1 cellular context compared by ENCODE assay signal in the genomic region with DNA sequence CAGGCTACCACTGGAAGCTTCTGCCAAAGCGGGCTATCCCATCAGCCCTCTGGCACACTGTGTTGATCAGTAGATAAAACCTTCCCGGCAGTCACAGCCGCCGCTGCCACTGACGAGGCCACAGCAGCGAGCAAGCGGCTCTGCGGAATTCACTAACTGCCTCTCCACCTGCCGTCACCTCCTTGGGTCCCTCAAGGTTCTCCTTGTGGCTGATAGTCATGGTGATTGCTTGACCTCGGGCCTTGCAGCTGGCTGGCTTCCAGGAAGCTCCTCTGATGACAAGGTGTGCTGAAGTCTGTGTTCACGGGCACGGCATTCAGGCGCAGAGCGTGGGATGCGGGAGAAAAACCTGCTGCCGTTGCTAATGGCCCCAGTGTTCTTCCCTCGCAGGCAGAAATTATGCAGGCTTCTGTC.
A peak's percentile ranks its signal among the peaks of the same experiment; 100 is the strongest.
TF ChIP-seq lines count a peak whose summit lies in the region.

No MANE protein-coding gene starts in this region.

TF ChIP-seq in K562, 482 proteins besides CTCF, POLR2A, EP300 and RAD21 (continued from another document and continues in another):
- TF ChIP-seq ZBTB33 (CRISPR knock-in tag; IDR thresholded peaks at IDR 0.05) (no peak), MECOM (CRISPR knock-in tag; IDR thresholded peaks at IDR 0.05) (no peak), ZNF668 (CRISPR knock-in tag; IDR thresholded peaks at IDR 0.05) (no peak), EP400 (IDR thresholded peaks at IDR 0.05) (peak; percentile 20; the same call in 1 of the 2 replicates), ARNT (IDR thresholded peaks at IDR 0.05) (no peak), ATF1 (CRISPR knock-in tag; IDR thresholded peaks at IDR 0.05) (no peak), ATF1 (tag; IDR thresholded peaks at IDR 0.05) (peak; percentile 65), ELF4 (CRISPR knock-in tag; IDR thresholded peaks at IDR 0.05) (no peak), BDP1 (IDR thresholded peaks at IDR 0.05; ENCODE audit: insufficient read depth, insufficient read length) (no peak), TBP (optimal IDR thresholded peaks at IDR 0.05; ENCODE audit: low read depth, low read length) (no peak), TOE1 (IDR thresholded peaks at IDR 0.05; ENCODE audit: borderline replicate concordance) (peak; percentile 33; the same call in 1 of the 2 replicates), TOE1 (CRISPR knock-in tag; IDR thresholded peaks at IDR 0.05; ENCODE audit: borderline replicate concordance, low read depth) (no peak), DDX20 (tag; IDR thresholded peaks at IDR 0.05; ENCODE audit: low read depth) (no peak), L3MBTL2 (IDR thresholded peaks at IDR 0.05) (peak; percentile 89), TRIM24 (IDR thresholded peaks at IDR 0.05) (0 out of 4 replicates have a peak, but pooled peaks of 1 of the 2 experiments have one; percentile 15), ZNF224 (CRISPR knock-in tag; IDR thresholded peaks at IDR 0.05) (no peak), ZBTB9 (CRISPR knock-in tag; IDR thresholded peaks at IDR 0.05) (peak; percentile 88), ZNF431 (CRISPR knock-in tag; IDR thresholded peaks at IDR 0.05) (no peak), HBP1 (CRISPR knock-in tag; IDR thresholded peaks at IDR 0.05) (no peak), TFAP4 (CRISPR knock-in tag; IDR thresholded peaks at IDR 0.05; ENCODE audit: borderline replicate concordance) (no peak), JUND (IDR thresholded peaks at IDR 0.05; ENCODE audit: borderline replicate concordance, low read depth, low read length) (no peak), JUND (tag; IDR thresholded peaks at IDR 0.05; ENCODE audit: borderline replicate concordance, low read depth, low read length) (peak; percentile 15; the same call in 1 of the 3 replicates), ARHGAP35 (IDR thresholded peaks at IDR 0.05; ENCODE audit: partially characterized antibody) (no peak), ILF3 (IDR thresholded peaks at IDR 0.05; ENCODE audit: borderline replicate concordance) (no peak), NCOA4 (IDR thresholded peaks at IDR 0.05; ENCODE audit: partially characterized antibody) (no peak), NFE2 (IDR thresholded peaks at IDR 0.05; ENCODE audit: low read depth) (no peak), ZNF24 (IDR thresholded peaks at IDR 0.05) (no peak; the same call in 1 of the 2 replicates), GABPA (tag; conservative IDR thresholded peaks at IDR 0.05; ENCODE audit: low read depth) (no peak), ZNF766 (CRISPR knock-in tag; conservative IDR thresholded peaks at IDR 0.05) (peak; percentile 66; the same call in 1 of the 2 replicates), RBFOX2 (IDR thresholded peaks at IDR 0.05; ENCODE audit: low read depth, low read length) (peak; percentile 47), ADNP (tag; IDR thresholded peaks at IDR 0.05) (no peak), MYC (IDR thresholded peaks at IDR 0.05; ENCODE audit: low read depth, low read length) (peak; percentile 43; the same call in 1 of the 2 replicates), MYC (CRISPR knock-in tag; IDR thresholded peaks at IDR 0.05; ENCODE audit: borderline replicate concordance, low read depth) (no peak), GMEB1 (CRISPR knock-in tag; IDR thresholded peaks at IDR 0.05) (no peak; the same call in 1 of the 2 replicates), ZNF384 (IDR thresholded peaks at IDR 0.05; ENCODE audit: low read depth, low read length) (peak; percentile 14; the same call in 1 of the 2 replicates), CTBP1 (IDR thresholded peaks at IDR 0.05; ENCODE audit: borderline replicate concordance) (peak; percentile 73; the same call in 1 of the 2 replicates), GTF2A2 (tag; IDR thresholded peaks at IDR 0.05) (no peak), KHSRP (IDR thresholded peaks at IDR 0.05) (no peak), KAT8 (IDR thresholded peaks at IDR 0.05; ENCODE audit: low read depth) (no peak), E2F1 (CRISPR knock-in tag; IDR thresholded peaks at IDR 0.05) (no peak), ZNF707 (CRISPR knock-in tag; conservative IDR thresholded peaks at IDR 0.05) (no peak), CBX1 (IDR thresholded peaks at IDR 0.05; ENCODE audit: low read depth) (no peak), MAFK (IDR thresholded peaks at IDR 0.05; ENCODE audit: low read length) (no peak), MAFG (tag; conservative IDR thresholded peaks at IDR 0.05) (no peak), ESRRB (CRISPR knock-in tag; IDR thresholded peaks at IDR 0.05; ENCODE audit: borderline replicate concordance) (no peak), GATAD2A (IDR thresholded peaks at IDR 0.05) (no peak), SMAD2 (IDR thresholded peaks at IDR 0.05; ENCODE audit: low read depth, low read length) (no peak), CBFA2T2 (conservative IDR thresholded peaks at IDR 0.05) (no peak), MTA1 (IDR thresholded peaks at IDR 0.05; ENCODE audit: borderline replicate concordance) (0 out of 2 replicates have a peak, but pooled peaks have one; percentile 13), SOX6 (IDR thresholded peaks at IDR 0.05) (0 out of 2 replicates have a peak, but pooled peaks have one; percentile 14), ZNF311 (CRISPR knock-in tag; IDR thresholded peaks at IDR 0.05) (no peak)
- TF ChIP-seq, protein P1, sequence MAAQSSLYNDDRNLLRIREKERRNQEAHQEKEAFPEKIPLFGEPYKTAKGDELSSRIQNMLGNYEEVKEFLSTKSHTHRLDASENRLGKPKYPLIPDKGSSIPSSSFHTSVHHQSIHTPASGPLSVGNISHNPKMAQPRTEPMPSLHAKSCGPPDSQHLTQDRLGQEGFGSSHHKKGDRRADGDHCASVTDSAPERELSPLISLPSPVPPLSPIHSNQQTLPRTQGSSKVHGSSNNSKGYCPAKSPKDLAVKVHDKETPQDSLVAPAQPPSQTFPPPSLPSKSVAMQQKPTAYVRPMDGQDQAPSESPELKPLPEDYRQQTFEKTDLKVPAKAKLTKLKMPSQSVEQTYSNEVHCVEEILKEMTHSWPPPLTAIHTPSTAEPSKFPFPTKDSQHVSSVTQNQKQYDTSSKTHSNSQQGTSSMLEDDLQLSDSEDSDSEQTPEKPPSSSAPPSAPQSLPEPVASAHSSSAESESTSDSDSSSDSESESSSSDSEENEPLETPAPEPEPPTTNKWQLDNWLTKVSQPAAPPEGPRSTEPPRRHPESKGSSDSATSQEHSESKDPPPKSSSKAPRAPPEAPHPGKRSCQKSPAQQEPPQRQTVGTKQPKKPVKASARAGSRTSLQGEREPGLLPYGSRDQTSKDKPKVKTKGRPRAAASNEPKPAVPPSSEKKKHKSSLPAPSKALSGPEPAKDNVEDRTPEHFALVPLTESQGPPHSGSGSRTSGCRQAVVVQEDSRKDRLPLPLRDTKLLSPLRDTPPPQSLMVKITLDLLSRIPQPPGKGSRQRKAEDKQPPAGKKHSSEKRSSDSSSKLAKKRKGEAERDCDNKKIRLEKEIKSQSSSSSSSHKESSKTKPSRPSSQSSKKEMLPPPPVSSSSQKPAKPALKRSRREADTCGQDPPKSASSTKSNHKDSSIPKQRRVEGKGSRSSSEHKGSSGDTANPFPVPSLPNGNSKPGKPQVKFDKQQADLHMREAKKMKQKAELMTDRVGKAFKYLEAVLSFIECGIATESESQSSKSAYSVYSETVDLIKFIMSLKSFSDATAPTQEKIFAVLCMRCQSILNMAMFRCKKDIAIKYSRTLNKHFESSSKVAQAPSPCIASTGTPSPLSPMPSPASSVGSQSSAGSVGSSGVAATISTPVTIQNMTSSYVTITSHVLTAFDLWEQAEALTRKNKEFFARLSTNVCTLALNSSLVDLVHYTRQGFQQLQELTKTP (IDR thresholded peaks at IDR 0.05; ENCODE audit: low read depth in 1 of 2, partially characterized antibody in 2 of 2) = peak in 1 of 2 experiments; percentile 69
- TF ChIP-seq, protein P2, sequence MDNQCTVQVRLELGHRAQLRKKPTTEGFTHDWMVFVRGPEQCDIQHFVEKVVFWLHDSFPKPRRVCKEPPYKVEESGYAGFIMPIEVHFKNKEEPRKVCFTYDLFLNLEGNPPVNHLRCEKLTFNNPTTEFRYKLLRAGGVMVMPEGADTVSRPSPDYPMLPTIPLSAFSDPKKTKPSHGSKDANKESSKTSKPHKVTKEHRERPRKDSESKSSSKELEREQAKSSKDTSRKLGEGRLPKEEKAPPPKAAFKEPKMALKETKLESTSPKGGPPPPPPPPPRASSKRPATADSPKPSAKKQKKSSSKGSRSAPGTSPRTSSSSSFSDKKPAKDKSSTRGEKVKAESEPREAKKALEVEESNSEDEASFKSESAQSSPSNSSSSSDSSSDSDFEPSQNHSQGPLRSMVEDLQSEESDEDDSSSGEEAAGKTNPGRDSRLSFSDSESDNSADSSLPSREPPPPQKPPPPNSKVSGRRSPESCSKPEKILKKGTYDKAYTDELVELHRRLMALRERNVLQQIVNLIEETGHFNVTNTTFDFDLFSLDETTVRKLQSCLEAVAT (IDR thresholded peaks at IDR 0.05) = no peak
- TF ChIP-seq, protein P3, sequence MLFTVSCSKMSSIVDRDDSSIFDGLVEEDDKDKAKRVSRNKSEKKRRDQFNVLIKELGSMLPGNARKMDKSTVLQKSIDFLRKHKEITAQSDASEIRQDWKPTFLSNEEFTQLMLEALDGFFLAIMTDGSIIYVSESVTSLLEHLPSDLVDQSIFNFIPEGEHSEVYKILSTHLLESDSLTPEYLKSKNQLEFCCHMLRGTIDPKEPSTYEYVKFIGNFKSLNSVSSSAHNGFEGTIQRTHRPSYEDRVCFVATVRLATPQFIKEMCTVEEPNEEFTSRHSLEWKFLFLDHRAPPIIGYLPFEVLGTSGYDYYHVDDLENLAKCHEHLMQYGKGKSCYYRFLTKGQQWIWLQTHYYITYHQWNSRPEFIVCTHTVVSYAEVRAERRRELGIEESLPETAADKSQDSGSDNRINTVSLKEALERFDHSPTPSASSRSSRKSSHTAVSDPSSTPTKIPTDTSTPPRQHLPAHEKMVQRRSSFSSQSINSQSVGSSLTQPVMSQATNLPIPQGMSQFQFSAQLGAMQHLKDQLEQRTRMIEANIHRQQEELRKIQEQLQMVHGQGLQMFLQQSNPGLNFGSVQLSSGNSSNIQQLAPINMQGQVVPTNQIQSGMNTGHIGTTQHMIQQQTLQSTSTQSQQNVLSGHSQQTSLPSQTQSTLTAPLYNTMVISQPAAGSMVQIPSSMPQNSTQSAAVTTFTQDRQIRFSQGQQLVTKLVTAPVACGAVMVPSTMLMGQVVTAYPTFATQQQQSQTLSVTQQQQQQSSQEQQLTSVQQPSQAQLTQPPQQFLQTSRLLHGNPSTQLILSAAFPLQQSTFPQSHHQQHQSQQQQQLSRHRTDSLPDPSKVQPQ (CRISPR knock-in tag; IDR thresholded peaks at IDR 0.05; ENCODE audit: borderline replicate concordance) = no peak
